1 cellular context compared by ENCODE assay signal in the genomic region with DNA sequence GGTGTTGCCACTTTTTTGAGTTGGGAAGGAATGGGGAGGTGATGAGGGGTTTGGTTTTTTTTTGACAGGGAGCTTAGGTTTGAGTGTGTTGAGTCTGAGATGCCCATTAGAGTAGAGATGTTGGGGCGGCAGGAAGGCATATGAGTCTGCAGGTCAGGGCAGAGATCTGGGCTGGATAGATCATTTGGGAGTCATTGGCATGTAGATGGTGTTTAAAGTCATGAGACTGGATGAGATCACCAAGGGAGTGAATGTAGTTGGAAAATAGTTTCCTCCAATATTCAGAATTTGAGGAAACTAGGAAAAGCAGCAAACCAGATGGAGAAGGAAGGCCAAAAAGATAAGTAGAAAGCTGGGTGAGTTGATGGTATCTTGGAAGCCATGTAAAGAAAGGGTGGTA.
TF ChIP-seq lines count a peak whose summit lies in the region.

No MANE protein-coding gene starts in this region.

TF ChIP-seq in IMR-90, 13 proteins besides CTCF, POLR2A, EP300 and RAD21:
- no peak for TF ChIP-seq MXI1 (IDR thresholded peaks at IDR 0.05; ENCODE audit: borderline replicate concordance, low read depth, low read length)
- TF ChIP-seq NFE2L2 (IDR thresholded peaks at IDR 0.05; ENCODE audit: low read depth, low read length): no peak
